In genomic region chr16:55487048-55487803, GRCh38 we compare ENCODE assay signal across 1 cellular context.
TF ChIP-seq lines count a peak whose summit lies in the region.

No MANE protein-coding gene starts in this region.

TF ChIP-seq in IMR-90, 13 proteins besides CTCF, POLR2A, EP300 and RAD21:
- TF ChIP-seq SMC3 (IDR thresholded peaks at IDR 0.05; ENCODE audit: low read depth, low read length) (no peak), CHD1 (IDR thresholded peaks at IDR 0.05; ENCODE audit: low read depth, low read length) (no peak), NFE2L2 (IDR thresholded peaks at IDR 0.05; ENCODE audit: low read depth, low read length) (peak; percentile 26; the same call in 1 of the 2 replicates), MAFK (IDR thresholded peaks at IDR 0.05; ENCODE audit: low read depth, low read length) (no peak), MAZ (IDR thresholded peaks at IDR 0.05; ENCODE audit: borderline replicate concordance, low read depth, low read length) (no peak), MXI1 (IDR thresholded peaks at IDR 0.05; ENCODE audit: borderline replicate concordance, low read depth, low read length) (no peak; the same call in 1 of the 2 replicates), RFX5 (IDR thresholded peaks at IDR 0.05; ENCODE audit: low read depth, low read length) (no peak), BHLHE40 (IDR thresholded peaks at IDR 0.05; ENCODE audit: low read depth, low read length) (peak; percentile 90), FOS (IDR thresholded peaks at IDR 0.05; ENCODE audit: low read depth, low read length) (peak; percentile 67), USF2 (IDR thresholded peaks at IDR 0.05; ENCODE audit: low read depth, low read length) (peak; percentile 58; the same call in 1 of the 2 replicates), CEBPB (IDR thresholded peaks at IDR 0.05; ENCODE audit: low read depth, low read length) (no peak), RCOR1 (IDR thresholded peaks at IDR 0.05; ENCODE audit: insufficient replicate concordance, low read length) (no peak), ELK1 (IDR thresholded peaks at IDR 0.05; ENCODE audit: borderline replicate concordance, low read depth, low read length) (no peak)
